2 cellular contexts compared by ENCODE assay signal in genomic region chr5:60852317-60852716, GRCh38.
TF ChIP-seq lines count a peak whose summit lies in the region.

No MANE protein-coding gene starts in this region.

TF ChIP-seq in HepG2, 621 proteins besides CTCF, POLR2A, EP300 and RAD21 (continues in another document):
- TF ChIP-seq HNRNPUL1 (IDR thresholded peaks at IDR 0.05; ENCODE audit: low read depth, low read length) = no peak
- no peak for TF ChIP-seq POLR2AphosphoS5 (IDR thresholded peaks at IDR 0.05; ENCODE audit: low read depth, low read length)
- TF ChIP-seq HMGXB3 (CRISPR knock-in tag; IDR thresholded peaks at IDR 0.05; ENCODE audit: borderline replicate concordance) = no peak
- no peak for TF ChIP-seq E2F1 (CRISPR knock-in tag; IDR thresholded peaks at IDR 0.05)
- TF ChIP-seq SKIL (CRISPR knock-in tag; IDR thresholded peaks at IDR 0.05; ENCODE audit: borderline replicate concordance) = no peak
- TF ChIP-seq POGK (CRISPR knock-in tag; conservative IDR thresholded peaks at IDR 0.05) = no peak
- no peak for TF ChIP-seq SNAPC2 (CRISPR knock-in tag; IDR thresholded peaks at IDR 0.05)
- TF ChIP-seq KMT2A (CRISPR knock-in tag; IDR thresholded peaks at IDR 0.05) = no peak
- TF ChIP-seq ZBTB46 (CRISPR knock-in tag; IDR thresholded peaks at IDR 0.05; ENCODE audit: borderline replicate concordance) = no peak

TF ChIP-seq in K562, 482 proteins besides CTCF, POLR2A, EP300 and RAD21:
- TF ChIP-seq GATAD2B (IDR thresholded peaks at IDR 0.05; ENCODE audit: borderline replicate concordance) = no peak
- no peak for TF ChIP-seq ATF1 (CRISPR knock-in tag; IDR thresholded peaks at IDR 0.05)
- TF ChIP-seq ATF1 (tag; IDR thresholded peaks at IDR 0.05) = no peak
- TF ChIP-seq TGIF2 (CRISPR knock-in tag; IDR thresholded peaks at IDR 0.05) = no peak
- TF ChIP-seq OTX1 (CRISPR knock-in tag; IDR thresholded peaks at IDR 0.05) = no peak
- TF ChIP-seq PRDM10 (IDR thresholded peaks at IDR 0.05; ENCODE audit: partially characterized antibody) = peak; percentile 53
